ENCODE assay signal across 8 cellular contexts in the genomic region with DNA sequence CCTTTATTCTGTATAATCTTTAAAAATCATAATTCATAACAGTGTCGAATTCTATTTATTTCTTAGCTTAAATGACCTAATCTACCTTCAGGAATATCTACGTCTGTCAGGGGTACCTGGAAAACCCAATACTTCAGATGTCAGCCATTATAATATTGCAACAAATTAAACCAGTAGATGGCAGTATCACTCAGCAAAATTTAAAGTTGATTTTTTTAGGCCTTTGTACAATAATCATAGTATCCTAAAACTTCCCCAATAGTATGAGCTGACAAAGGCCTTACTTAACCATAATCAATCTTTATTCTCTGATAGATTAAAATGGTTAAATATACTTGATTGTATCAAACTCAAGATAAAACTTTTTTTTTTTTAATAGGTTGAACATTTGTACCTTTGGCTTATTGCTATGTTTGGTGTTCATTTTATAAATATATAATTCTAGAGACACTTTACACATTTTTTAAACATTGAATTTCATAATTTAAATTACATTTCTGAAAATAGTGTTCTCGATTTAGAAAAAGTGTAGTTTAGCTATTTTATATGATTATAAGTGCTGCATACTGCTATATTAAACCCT.
DNase-seq lines count a peak whose midpoint lies in the region; ATAC-seq and TF ChIP-seq lines count a peak whose summit lies in the region.
"Had no signal": no experiment of that assay in that cellular context is flagged by ENCODE, and none has a peak within 500 bp of the region (broad histone marks: within the 10 kb centered on the region; RNA-seq: fewer than 3 reads in every experiment).

No MANE protein-coding gene starts in this region.

- peaks cover 5% of the 10 kb centered on the region for H3K4me1 Mint-ChIP-seq in type B pancreatic cell (ENCODE audit: unreplicated experiment)

- DNase-seq in PC-3 = peak; percentile 54
- DNase-seq in fibroblast of villous mesenchyme (ENCODE audit: low read depth) = no peak
- no peak for DNase-seq in type B pancreatic cell (ENCODE audit: extremely low spot score, unreplicated experiment)
- DNase-seq in activated naive CD4-positive, alpha-beta T cell (lab: John Stamatoyannopoulos, UW) = no peak

- H3K27me3 Mint-ChIP-seq in type B pancreatic cell = no peaks in the 10 kb centered on the region

- BruUV-seq in PC-3 (replicated peaks; lab: Mats Ljungman, UMichigan) = no TSS peak

- CTCF ChIA-PET in PC-3 (lab: Charles Lee) = interaction anchor here (0.6 to 1.9 kb wide), 5 partner anchors 18 to 436 kb away, joined by 3 to 11 read pairs (median 3); no protein-coding TSS in a partner anchor

- H2AFZ ChIP-seq in PC-3 (ENCODE audit: low read length) = no peak overlapping the region

- ATAC-seq in GM18519 (IDR thresholded peaks at IDR 0.05; ENCODE audit: low FRiP score, unreplicated experiment) (peak; percentile 65), HG03095 (IDR thresholded peaks at IDR 0.05; ENCODE audit: unreplicated experiment) (peak; percentile 74), PC-3 (peak; percentile 42; the same call in 1 of the 2 replicates), GM21825 (IDR thresholded peaks at IDR 0.05; ENCODE audit: unreplicated experiment) (no peak)

- no peaks in the 10 kb centered on the region for H3K36me3 Mint-ChIP-seq in type B pancreatic cell

- H3K9ac ChIP-seq in PC-3 (ENCODE audit: low read length) = no peak overlapping the region

- H3K9me2 ChIP-seq in PC-3 (replicated peaks; ENCODE audit: low read length) = no peaks in the 10 kb centered on the region

- POLR2A ChIA-PET in PC-3 (lab: Charles Lee; ENCODE audit: unreplicated experiment) = no interaction called here

- no peaks in the 10 kb centered on the region for H3K4me1 ChIP-seq in PC-3 (ENCODE audit: insufficient read depth, low read length)

- no peaks in the 10 kb centered on the region for H3K79me2 ChIP-seq in PC-3 (ENCODE audit: low read length)

- H3K4me3 Mint-ChIP-seq in type B pancreatic cell = no peak overlapping the region

- no peaks in the 10 kb centered on the region for H3K36me3 ChIP-seq in PC-3 (ENCODE audit: low read depth, low read length)

- no peak overlapping the region for H3K27ac ChIP-seq in PC-3 (ENCODE audit: low read length)
- H3K27ac ChIP-seq: skin epidermis had no signal

- no peaks in the 10 kb centered on the region for H3K9me3 ChIP-seq in PC-3 (ENCODE audit: low read length)

- TF ChIP-seq CTCF in PC-3 (conservative IDR thresholded peaks at IDR 0.05; ENCODE audit: low read depth, low read length) = peak; percentile 67
- peak; percentile 33 for TF ChIP-seq CTCF in fibroblast of villous mesenchyme (IDR thresholded peaks at IDR 0.05; ENCODE audit: insufficient read depth, low read depth, low read length)
- TF ChIP-seq CTCF in type B pancreatic cell (conservative IDR thresholded peaks at IDR 0.05) = peak; percentile 87

- no peaks in the 10 kb centered on the region for H4K20me1 ChIP-seq in PC-3 (ENCODE audit: low read length)

- no peaks in the 10 kb centered on the region for H3K27me3 ChIP-seq in PC-3 (ENCODE audit: low read length)

- intact Hi-C loops in PC-3 (cut with micrococcal nuclease) = loop anchor here (1.0 to 5.0 kb wide), 5 partner anchors 110 to 701 kb away; no protein-coding TSS in a partner anchor

- H3K27ac Mint-ChIP-seq in type B pancreatic cell = no peak overlapping the region

- H3K4me2 ChIP-seq in PC-3 (ENCODE audit: low read length) = no peak overlapping the region

- H3K4me3 ChIP-seq in PC-3 (ENCODE audit: low read length) = no peak overlapping the region
- no peak overlapping the region for H3K4me3 ChIP-seq in fibroblast of villous mesenchyme (ENCODE audit: low read depth, low read length)
- H3K4me3 ChIP-seq: skin epidermis had no signal

- no peaks in the 10 kb centered on the region for H3F3A ChIP-seq in PC-3 (ENCODE audit: low read length, unreplicated experiment)

- H3K9me3 Mint-ChIP-seq in type B pancreatic cell = peaks cover 3% of the 10 kb centered on the region

Comparison
In these comparisons a context has a peak if more than half of its experiments do, and no peak if none do; other contexts are left out.
1. CTCF ChIP-seq: peak in every context shown above with its lines; median percentile 87 in type B pancreatic cell; 67 in PC-3; 33 in fibroblast of villous mesenchyme.